In the genomic region with DNA sequence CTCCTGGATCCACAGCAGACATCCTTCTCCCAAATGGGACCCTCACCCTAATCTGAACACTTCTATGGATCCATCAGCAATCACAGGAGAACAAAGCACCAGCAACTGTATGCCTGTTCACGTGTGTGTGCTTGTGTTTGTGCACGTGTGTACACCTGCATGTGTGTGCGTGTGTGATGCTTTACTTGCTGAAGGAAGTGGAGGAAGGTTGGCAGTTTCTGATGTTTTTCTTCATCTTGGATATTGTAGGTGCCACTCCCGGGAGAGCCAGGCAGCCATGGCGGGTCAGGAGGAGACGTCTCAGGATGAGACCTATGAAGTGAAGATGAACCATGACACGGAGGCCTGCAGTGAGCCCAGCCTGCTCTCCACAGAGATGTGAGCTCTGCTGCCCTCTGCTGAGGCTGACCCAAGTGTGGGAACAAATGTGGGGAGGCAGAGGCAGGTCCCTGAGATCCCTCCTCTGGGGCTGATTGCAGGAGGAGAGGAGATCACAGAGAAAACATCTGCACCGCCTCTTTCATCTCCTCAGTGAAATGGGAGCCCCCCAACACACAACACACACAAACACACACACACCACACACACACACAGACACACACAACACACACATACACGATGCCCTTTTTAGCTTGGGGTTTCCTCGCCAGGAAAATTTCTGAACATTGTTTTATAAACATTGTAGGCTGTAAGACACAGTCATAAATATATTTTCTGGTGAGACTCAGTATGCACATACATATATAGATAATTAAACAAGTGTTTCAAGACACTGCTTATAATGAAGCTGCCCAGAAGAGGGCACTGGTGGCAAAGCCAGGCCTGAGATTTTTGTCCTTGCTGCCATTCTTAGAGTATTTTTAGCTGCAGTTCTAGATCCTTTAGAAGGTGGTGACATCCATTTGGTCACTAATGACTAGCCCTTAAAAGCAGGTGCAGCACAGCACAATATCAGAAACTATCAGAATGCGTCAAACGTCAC, we compare ENCODE assay signal across 8 cellular contexts.
DNase-seq lines count a peak whose midpoint lies in the region; ATAC-seq, FAIRE-seq and TF ChIP-seq lines count a peak whose summit lies in the region.

No MANE protein-coding gene starts in this region.

- FAIRE-seq in small intestine (lab: Jason Lieb, UNC) (no peak), GM12892 (lab: Jason Lieb, UNC) (no peak)

- intact Hi-C loops in activated T-helper 1 cell treated with anti-CD3 and anti-CD28 coated beads, Interleukin-12 subunit alpha, Interleukin-12 subunit beta, Interleukin-2, Interleukin-4 antibody, amounts not matched to agents 30 ng/mL and 10 ng/mL and 1 ng/mL, durations not matched to agents 14 hours and 24 hours and 36 hours (cut with micrococcal nuclease) = loop anchor here (1.0 to 10.0 kb wide), 4 partner anchors 9 to 362 kb away; no protein-coding TSS in a partner anchor

- no peaks in the 10 kb centered on the region for H3K27me3 Mint-ChIP-seq in activated T-helper 1 cell treated with anti-CD3 and anti-CD28 coated beads, Interleukin-12 subunit alpha, Interleukin-12 subunit beta, Interleukin-2, Interleukin-4 antibody, amounts not matched to agents 30 ng/mL and 10 ng/mL and 1 ng/mL, durations not matched to agents 14 hours and 24 hours and 36 hours (ENCODE audit: insufficient read depth)

- no peaks in the 10 kb centered on the region for H3K36me3 Mint-ChIP-seq in activated T-helper 1 cell treated with anti-CD3 and anti-CD28 coated beads, Interleukin-12 subunit alpha, Interleukin-12 subunit beta, Interleukin-2, Interleukin-4 antibody, amounts not matched to agents 30 ng/mL and 10 ng/mL and 1 ng/mL, durations not matched to agents 14 hours and 24 hours and 36 hours (ENCODE audit: low read depth)

- H3K9me3 Mint-ChIP-seq in activated T-helper 1 cell treated with anti-CD3 and anti-CD28 coated beads, Interleukin-12 subunit alpha, Interleukin-12 subunit beta, Interleukin-2, Interleukin-4 antibody, amounts not matched to agents 30 ng/mL and 10 ng/mL and 1 ng/mL, durations not matched to agents 14 hours and 24 hours and 36 hours = no peaks in the 10 kb centered on the region

- H3K36me3 ChIP-seq in GM06990 (ENCODE audit: control insufficient read depth, insufficient read depth, low read length) (no peaks in the 10 kb centered on the region), small intestine (ENCODE audit: control insufficient read depth in 2 of 2, insufficient read depth in 2 of 2, low read length in 2 of 2) (no peaks in the 10 kb centered on the region)

- H3K4me3 ChIP-seq in GM06990 (replicated peaks; ENCODE audit: low read depth, low read length) (no peak overlapping the region), small intestine (ENCODE audit: low read depth in 1 of 2, low read length in 2 of 2) (no peak overlapping the region)

- WGBS in small intestine, 3 donors = 36 to 58% (median 56%) methylated on average over 12 of the region's 12 CpGs

- no peak overlapping the region for H3K27ac ChIP-seq in small intestine (ENCODE audit: low read depth in 1 of 2, low read length in 1 of 2)

- H3K27me3 ChIP-seq in GM06990 (replicated peaks; ENCODE audit: control insufficient read depth, insufficient read depth, low read length) (peaks cover 1% of the 10 kb centered on the region; the same call in 1 of the 2 replicates), small intestine (ENCODE audit: control insufficient read depth in 2 of 2, insufficient read depth in 2 of 2, low read length in 2 of 2) (no peaks in the 10 kb centered on the region)

- H3K4me1 ChIP-seq in small intestine (ENCODE audit: control insufficient read depth in 2 of 2, insufficient read depth in 1 of 2, low read depth in 1 of 2, low read length in 1 of 2) = no peaks in the 10 kb centered on the region

- H3K9me3 ChIP-seq in small intestine (ENCODE audit: control insufficient read depth, low read depth) = no peaks in the 10 kb centered on the region

- H3K27ac Mint-ChIP-seq in activated T-helper 1 cell treated with anti-CD3 and anti-CD28 coated beads, Interleukin-12 subunit alpha, Interleukin-12 subunit beta, Interleukin-2, Interleukin-4 antibody, amounts not matched to agents 30 ng/mL and 10 ng/mL and 1 ng/mL, durations not matched to agents 14 hours and 24 hours and 36 hours = peak overlapping the region; percentile 77

- peaks cover 7% of the 10 kb centered on the region for H3K4me1 Mint-ChIP-seq in activated T-helper 1 cell treated with anti-CD3 and anti-CD28 coated beads, Interleukin-12 subunit alpha, Interleukin-12 subunit beta, Interleukin-2, Interleukin-4 antibody, amounts not matched to agents 30 ng/mL and 10 ng/mL and 1 ng/mL, durations not matched to agents 14 hours and 24 hours and 36 hours (ENCODE audit: low read depth)

- H3K4me3 Mint-ChIP-seq in activated T-helper 1 cell treated with anti-CD3 and anti-CD28 coated beads, Interleukin-12 subunit alpha, Interleukin-12 subunit beta, Interleukin-2, Interleukin-4 antibody, amounts not matched to agents 30 ng/mL and 10 ng/mL and 1 ng/mL, durations not matched to agents 14 hours and 24 hours and 36 hours = no peak overlapping the region

- no peak for ATAC-seq in GM18502 (IDR thresholded peaks at IDR 0.05; ENCODE audit: poor library complexity, unreplicated experiment)

- no peak for TF ChIP-seq POLR2A in GM12892 (IDR thresholded peaks at IDR 0.05; ENCODE audit: low read depth, low read length)

- DNase-seq in AG08395 (ENCODE audit: low spot score) = peak; percentile 28
- no peak for DNase-seq in GM06990 (ENCODE audit: extremely low read depth, insufficient read length)
- peak; percentile 33 to 57 for DNase-seq in NCI-H526 (lab: John Stamatoyannopoulos, UW)
- DNase-seq in activated T-helper 1 cell treated with anti-CD3 and anti-CD28 coated beads, Interleukin-12 subunit alpha, Interleukin-12 subunit beta, Interleukin-2, Interleukin-4 antibody, amounts not matched to agents 30 ng/mL and 10 ng/mL and 1 ng/mL, durations not matched to agents 14 hours and 24 hours and 36 hours (ENCODE audit: low spot score) = peak; percentile 31
- peak; percentile 7 for DNase-seq in globus pallidus (ENCODE audit: low spot score)
- DNase-seq in small intestine = peak; percentile 30
- DNase-seq in GM12892 (ENCODE audit: insufficient read length) = no peak

- peak; percentile 65 for TF ChIP-seq CTCF in GM06990 (IDR thresholded peaks at IDR 0.05; ENCODE audit: insufficient read depth, low read length, poor library complexity, severe bottlenecking)

Comparison
In these comparisons a context has a peak if more than half of its experiments do, and no peak if none do; other contexts are left out.
1. DNase-seq: peak in AG08395 (single experiment), NCI-H526 (2 of 2), activated T-helper 1 cell treated with anti-CD3 and anti-CD28 coated beads, Interleukin-12 subunit alpha, Interleukin-12 subunit beta, Interleukin-2, Interleukin-4 antibody, amounts not matched to agents 30 ng/mL and 10 ng/mL and 1 ng/mL, durations not matched to agents 14 hours and 24 hours and 36 hours (single experiment), globus pallidus (single experiment) and small intestine (single experiment); none in GM06990 (single experiment) and GM12892 (single experiment).